Comparison of ENCODE assay signal across 9 cellular contexts in genomic region chr16:22300427-22301071, GRCh38. TPM values are rescaled to one million over a fixed set of nuclear protein-coding genes. Genes with fewer than 3 reads are reported as not detected.
DNase-seq lines count a peak whose midpoint lies in the region; ATAC-seq, FAIRE-seq and TF ChIP-seq lines count a peak whose summit lies in the region.
"Had no signal": no experiment of that assay in that cellular context is flagged by ENCODE, and none has a peak within 500 bp of the region (broad histone marks: within the 10 kb centered on the region; RNA-seq: fewer than 3 reads in every experiment).

No MANE protein-coding gene starts in this region.

- peaks cover 5 to 25% (median 16%) of the 10 kb centered on the region in 4 experiments; a peak in 7 of 8 replicates for H3K36me3 ChIP-seq in H1 (ENCODE audit: control insufficient read depth in 2 of 4, insufficient read depth in 4 of 4, low read length in 3 of 4)
- no peaks in the 10 kb centered on the region for H3K36me3 ChIP-seq in mucosa of descending colon (ENCODE audit: low read depth)
- H3K36me3 ChIP-seq in upper lobe of right lung = peaks cover 22% of the 10 kb centered on the region

- no peaks in the 10 kb centered on the region; a peak in 1 of 7 replicates for H3K4me1 ChIP-seq in H1 (replicated peaks in 1 of 4; ENCODE audit: control insufficient read depth in 3 of 4, insufficient read depth in 4 of 4, low read length in 3 of 4)
- no peaks in the 10 kb centered on the region for H3K4me1 ChIP-seq in mucosa of descending colon (ENCODE audit: low read depth)
- H3K4me1 ChIP-seq in upper lobe of right lung = peaks cover 8% of the 10 kb centered on the region

- H3K14ac ChIP-seq in H1 (ENCODE audit: insufficient read length) = no peak overlapping the region

- no peak overlapping the region for H3K27ac Mint-ChIP-seq in activated CD4-positive, alpha-beta T cell treated with anti-CD3 and anti-CD28 coated beads, Interleukin-2, amount 10 ng/mL, durations not matched to agents 24 days and 14 days

- H2BK15ac ChIP-seq in H1 (ENCODE audit: low read length) = no peak overlapping the region

- H3K4me3 Mint-ChIP-seq in activated CD4-positive, alpha-beta T cell treated with anti-CD3 and anti-CD28 coated beads, Interleukin-2, amount 10 ng/mL, durations not matched to agents 24 days and 14 days = peak overlapping the region; percentile 36

- FAIRE-seq in H1 (lab: Jason Lieb, UNC) = no peak
- FAIRE-seq: A204.1 had no signal

- H3K9ac ChIP-seq in H1 (replicated peaks in 1 of 4; ENCODE audit: extremely low read depth in 1 of 4, low read depth in 3 of 4, low read length in 3 of 4) = no peak overlapping the region

- no peak overlapping the region for H3K56ac ChIP-seq in H1 (replicated peaks; ENCODE audit: insufficient read length, low read depth, low read length)

- H3K79me1 ChIP-seq in H1 (ENCODE audit: low read depth, low read length) = peaks cover 15% of the 10 kb centered on the region; the same call in 1 of the 2 replicates

- H3K4me2 ChIP-seq in H1 (ENCODE audit: insufficient read depth in 1 of 2, low read depth in 2 of 2, low read length in 2 of 2) = no peak overlapping the region

- intact Hi-C loops in activated CD4-positive, alpha-beta T cell treated with anti-CD3 and anti-CD28 coated beads, Interleukin-2, amount 10 ng/mL, durations not matched to agents 24 days and 14 days (cut with micrococcal nuclease) = no loop called here
- intact Hi-C loops in mucosa of descending colon (cut with DNase I, micrococcal nuclease) = no loop called here
- intact Hi-C loops in upper lobe of right lung (cut with DNase I) = no loop called here

- no peak overlapping the region for H3K4ac ChIP-seq in H1 (replicated peaks; ENCODE audit: insufficient read length, low read depth, low read length)

- no peak overlapping the region for H4K8ac ChIP-seq in H1 (ENCODE audit: extremely low read depth, insufficient read depth, low read length)

- H3K23me2 ChIP-seq in H1 (ENCODE audit: low read depth, low read length) = peaks cover 5% of the 10 kb centered on the region; the same call in 1 of the 2 replicates

- TF ChIP-seq RAD21 in H1 (IDR thresholded peaks at IDR 0.05 in 1 of 2, conservative IDR thresholded peaks at IDR 0.05 in 1 of 2; ENCODE audit: low read depth in 2 of 2, low read length in 2 of 2) = peak; percentile 41 to 54

- no peak overlapping the region for H2BK5ac ChIP-seq in H1 (ENCODE audit: low read depth, low read length)

- H3K36me3 Mint-ChIP-seq in activated CD4-positive, alpha-beta T cell treated with anti-CD3 and anti-CD28 coated beads, Interleukin-2, amount 10 ng/mL, durations not matched to agents 24 days and 14 days (ENCODE audit: low read depth) = peaks cover 55% of the 10 kb centered on the region

- no peak overlapping the region for H2BK12ac ChIP-seq in H1 (ENCODE audit: low read depth, low read length)

- H3K9me3 ChIP-seq in H1 (ENCODE audit: insufficient read depth in 2 of 2, low read depth in 1 of 2, low read length in 1 of 2) (no peaks in the 10 kb centered on the region), mucosa of descending colon (no peaks in the 10 kb centered on the region), upper lobe of right lung (no peaks in the 10 kb centered on the region)

- H3K27me3 ChIP-seq in H1 (replicated peaks in 1 of 4; ENCODE audit: control insufficient read depth in 3 of 4, extremely low read depth in 1 of 4, insufficient read depth in 3 of 4, low read length in 3 of 4) (no peaks in the 10 kb centered on the region), upper lobe of right lung (no peaks in the 10 kb centered on the region)

- TF ChIP-seq POLR2A in H1 (IDR thresholded peaks at IDR 0.05; ENCODE audit: control extremely low read depth in 1 of 2, low read depth in 2 of 2, low read length in 2 of 2) = no peak

- H3K27ac ChIP-seq in H1 (ENCODE audit: low read depth, low read length) (no peak overlapping the region), upper lobe of right lung (no peak overlapping the region)

- no peak overlapping the region for H2BK20ac ChIP-seq in H1 (ENCODE audit: low read length)

- no peak overlapping the region for H3K18ac ChIP-seq in H1 (ENCODE audit: extremely low read depth, low read length)

- H4K5ac ChIP-seq in H1 (ENCODE audit: insufficient read length, low read depth, low read length) = no peak overlapping the region

- H2AFZ ChIP-seq in H1 (ENCODE audit: low read length) = no peak overlapping the region

- H4K91ac ChIP-seq in H1 (replicated peaks; ENCODE audit: insufficient read length, low read length) = no peak overlapping the region

- no peak for TF ChIP-seq EP300 in H1 (IDR thresholded peaks at IDR 0.05; ENCODE audit: borderline replicate concordance in 1 of 2, low read depth in 2 of 2, low read length in 2 of 2)

- POLR2A ChIA-PET in H1 (lab: Charles Lee; ENCODE audit: partially characterized antibody) = interaction anchor here (0.7 to 1.9 kb wide), 9 partner anchors 9 to 1166 kb away, joined by 3 to 8 read pairs (median 4); no protein-coding TSS in a partner anchor

- H3K27me3 Mint-ChIP-seq in activated CD4-positive, alpha-beta T cell treated with anti-CD3 and anti-CD28 coated beads, Interleukin-2, amount 10 ng/mL, durations not matched to agents 24 days and 14 days = no peaks in the 10 kb centered on the region

- 81% methylated on average over 8 of the region's 8 CpGs; no CpG with 5 or more reads in 1 of the 2 experiments for WGBS in H1 (ENCODE audit: extremely low coverage in 1 of 2, insufficient coverage in 1 of 2, insufficient read length in 1 of 2, insufficient replicate concordance in 2 of 2, low coverage in 1 of 2, low lambda C conversion rate in 2 of 2, missing lambda C conversion rate in 1 of 2), 2 experiments

- peak; percentile 60 to 86 (median 83) for TF ChIP-seq CTCF in H1 (IDR thresholded peaks at IDR 0.05; ENCODE audit: control extremely low read depth in 1 of 3, insufficient read depth in 1 of 3, low read depth in 1 of 3, low read length in 3 of 3)
- peak; percentile 37 for TF ChIP-seq CTCF in mucosa of descending colon (IDR thresholded peaks at IDR 0.05)
- TF ChIP-seq CTCF in upper lobe of right lung (IDR thresholded peaks at IDR 0.05) = peak; percentile 45

- CTCF ChIA-PET in H1 (lab: Charles Lee; ENCODE audit: partially characterized antibody) = interaction anchor here (0.6 to 4.1 kb wide), 36 partner anchors 11 to 366 kb away, joined by 3 to 42 read pairs (median 4); partner anchors contain the start of gene EEF2K

- H3K79me2 ChIP-seq in H1 (ENCODE audit: control insufficient read depth in 1 of 2, insufficient read depth in 2 of 2, low read length in 2 of 2) = peaks cover 7 to 66% of the 10 kb centered on the region in 2 experiments; a peak in 2 of 4 replicates

- H4K20me1 ChIP-seq in H1 (replicated peaks in 1 of 2; ENCODE audit: control insufficient read depth in 1 of 2, insufficient read depth in 2 of 2, low read length in 2 of 2) = peaks cover 15 to 35% of the 10 kb centered on the region in 2 experiments

- no peak overlapping the region for H2BK120ac ChIP-seq in H1 (replicated peaks; ENCODE audit: low read depth, low read length)

- DNase-seq in DMS53 (lab: John Stamatoyannopoulos, UW) (peak; percentile 48), DMS53 treated with DMSO at 0.1 percent for 48 hours (lab: John Stamatoyannopoulos, UW; ENCODE audit: unreplicated experiment) (no peak), NAMALWA (ENCODE audit: low spot score) (peak; percentile 68), H1 (ENCODE audit: low read depth in 1 of 2, low spot score in 2 of 2) (peak in 1 of 2 experiments; percentile 67), mucosa of descending colon (peak in 2 of 3 donors; percentile 70 to 77), upper lobe of right lung (no peak), NCI-H2081 treated with DMSO at 0.1 percent for 48 hours (lab: John Stamatoyannopoulos, UW) (no peak)
- DNase-seq in activated CD4-positive, alpha-beta T cell treated with anti-CD3 and anti-CD28 coated beads, Interleukin-2, amount 10 ng/mL, durations not matched to agents 24 days and 14 days = peak; percentile 85

- no peaks in the 10 kb centered on the region for H3K9me3 Mint-ChIP-seq in activated CD4-positive, alpha-beta T cell treated with anti-CD3 and anti-CD28 coated beads, Interleukin-2, amount 10 ng/mL, durations not matched to agents 24 days and 14 days

- no peak overlapping the region for H3K23ac ChIP-seq in H1 (ENCODE audit: insufficient read length)

- H2AK5ac ChIP-seq in H1 (ENCODE audit: low read depth, low read length) = no peak overlapping the region

- H3K4me1 Mint-ChIP-seq in activated CD4-positive, alpha-beta T cell treated with anti-CD3 and anti-CD28 coated beads, Interleukin-2, amount 10 ng/mL, durations not matched to agents 24 days and 14 days = peaks cover 39% of the 10 kb centered on the region

- H3K4me3 ChIP-seq in H1 (ENCODE audit: extremely low read depth in 1 of 4, insufficient read depth in 2 of 4, low read depth in 3 of 4, low read length in 4 of 4) = no peak overlapping the region
- no peak overlapping the region for H3K4me3 ChIP-seq in mucosa of descending colon
- H3K4me3 ChIP-seq in upper lobe of right lung = no peak overlapping the region

- peak; percentile 22 for ATAC-seq in mucosa of descending colon
- no peak for ATAC-seq in upper lobe of right lung

TF ChIP-seq in H1, 55 proteins besides CTCF, POLR2A, EP300 and RAD21:
- TF ChIP-seq TAF1 (IDR thresholded peaks at IDR 0.05; ENCODE audit: low read depth, low read length) (no peak), YY1 (IDR thresholded peaks at IDR 0.05; ENCODE audit: low read depth, low read length) (no peak), MAX (IDR thresholded peaks at IDR 0.05) (no peak), KDM5A (IDR thresholded peaks at IDR 0.05; ENCODE audit: low read length) (no peak), SIN3A (conservative IDR thresholded peaks at IDR 0.05 in 1 of 2, IDR thresholded peaks at IDR 0.05 in 1 of 2; ENCODE audit: low read depth in 1 of 2, low read length in 2 of 2) (peak in 1 of 2 experiments; percentile 26; a peak in 1 of 4 replicates)

RNA-seq across cellular contexts. Expression of gene POLR3E, which starts 3.3 kb away (rescaled TPM):
- total RNA-seq in activated CD4-positive, alpha-beta T cell treated with anti-CD3 and anti-CD28 coated beads, Interleukin-2, amount 10 ng/mL, durations not matched to agents 24 days and 14 days = 102 and 111 TPM in 2 replicates
- 91.3 and 96.5 TPM in 2 replicates for total RNA-seq in H1 (2021; fragmentation: NEBNext Ultra II Directional; extraction: Animal tissue kit (Norgen Biotek cat#: 25700))
- 125 and 164 TPM in 2 replicates for polyA plus RNA-seq in H1 (2011; rRNA removed)
- polyA plus RNA-seq in H1 (2011; cell fraction: cytosol; rRNA removed) = 175 TPM
- 290 TPM for polyA plus RNA-seq in H1 (2011; cell fraction: nucleus; rRNA removed)
- polyA plus RNA-seq in H1 (2012, experiment 1 of 2) = 62.5 to 78.0 TPM (median 71.7 TPM) in 4 replicates
- 17.3 TPM for polyA plus RNA-seq in H1 (2012, experiment 2 of 2)
- polyA plus RNA-seq in H1 (2013, experiment 1 of 2) = 44.4 TPM
- polyA plus RNA-seq in H1 (2013, experiment 2 of 2) = 44.4 TPM
- 338 and 528 TPM in 2 replicates for polyA minus RNA-seq in H1 (2011; rRNA and poly(A)+ RNA removed)
- 114 TPM for polyA minus RNA-seq in H1 (2011; cell fraction: cytosol; rRNA and poly(A)+ RNA removed)
- 154 TPM for polyA minus RNA-seq in H1 (2011; cell fraction: nucleus; rRNA and poly(A)+ RNA removed)
- 10 to 100 TPM; 37.7 to 54.5 (median 49.5) TPM for total RNA-seq in mucosa of descending colon
- total RNA-seq in upper lobe of right lung = 43.3 TPM

Comparison
In these comparisons a context has a peak if more than half of its experiments do, and no peak if none do; other contexts are left out.
1. DNase-seq: peak in DMS53 (single experiment), NAMALWA (single experiment), activated CD4-positive, alpha-beta T cell treated with anti-CD3 and anti-CD28 coated beads, Interleukin-2, amount 10 ng/mL, durations not matched to agents 24 days and 14 days (single experiment) and mucosa of descending colon (2 of 3); none in DMS53 treated with DMSO at 0.1 percent for 48 hours (single experiment), upper lobe of right lung (single experiment) and NCI-H2081 treated with DMSO at 0.1 percent for 48 hours (single experiment).
2. Peak in every context shown above with its lines, with median percentiles within 50 percentile points of each other: CTCF ChIP-seq.